8 cellular contexts compared by ENCODE assay signal in genomic region chr14:49598182-49598478, GRCh38. TPM values are rescaled to one million over a fixed set of nuclear protein-coding genes. Genes with fewer than 3 reads are reported as not detected.
DNase-seq lines count a peak whose midpoint lies in the region; ATAC-seq and TF ChIP-seq lines count a peak whose summit lies in the region.

No MANE protein-coding gene starts in this region.

- in situ Hi-C loops in brain microvascular endothelial cell (cut with HindIII; ENCODE audit: low pct_ligation_motif_present, low sequenced_read_pairs), result no loop called here

- no peaks in the 10 kb centered on the region for H3K9me3 Mint-ChIP-seq in CD8-positive, alpha-beta T cell

- H3K27me3 ChIP-seq in CD8-positive, alpha-beta T cell (ENCODE audit: insufficient read depth, low read length), result no peaks in the 10 kb centered on the region
- H3K27me3 ChIP-seq in brain microvascular endothelial cell (replicated peaks), result no peaks in the 10 kb centered on the region
- H3K27me3 ChIP-seq in right lobe of liver, result no peaks in the 10 kb centered on the region
- no peaks in the 10 kb centered on the region for H3K27me3 ChIP-seq in tibial artery

- no peak for TF ChIP-seq CTCF in CD8-positive, alpha-beta T cell (IDR thresholded peaks at IDR 0.05)
- TF ChIP-seq CTCF in brain microvascular endothelial cell (IDR thresholded peaks at IDR 0.05; ENCODE audit: low read depth, low read length, missing control alignments) (no peak), right lobe of liver (IDR thresholded peaks at IDR 0.05) (no peak), tibial artery (IDR thresholded peaks at IDR 0.05) (no peak)

- CTCF ChIA-PET in CD8-positive, alpha-beta T cell (lab: Charles Lee), result interaction anchor here (0.9 to 1.9 kb wide), 4 partner anchors 10 to 23 kb away, joined by 3 to 12 read pairs (median 6); partner anchors contain the start of genes MGAT2, RPL36AL and RPS29

- no peak for TF ChIP-seq POLR2A in right lobe of liver (IDR thresholded peaks at IDR 0.05)

- peak overlapping the region; percentile 92 for H3K27ac ChIP-seq in CD8-positive, alpha-beta T cell (ENCODE audit: low read depth, low read length)
- H3K27ac ChIP-seq in brain microvascular endothelial cell, result peak overlapping the region; percentile 98
- H3K27ac ChIP-seq in right lobe of liver, result peak overlapping the region; percentile 93 to 97 (median 95)
- H3K27ac ChIP-seq in tibial artery, result peak overlapping the region; percentile 90 to 93

- peaks cover 20% of the 10 kb centered on the region for H3K36me3 Mint-ChIP-seq in CD8-positive, alpha-beta T cell

- POLR2A ChIA-PET in CD8-positive, alpha-beta T cell (lab: Charles Lee), result interaction anchor here (0.9 to 3.4 kb wide), 7 partner anchors 8 to 169 kb away, joined by 3 to 57 read pairs (median 8); partner anchors contain the start of genes DNAAF2, KLHDC2, MGAT2 and POLE2

- peak; percentile 5 for ATAC-seq in CD8-positive, alpha-beta T cell
- ATAC-seq in HG03460 (IDR thresholded peaks at IDR 0.05; ENCODE audit: unreplicated experiment) (peak; percentile 2), right lobe of liver (peak; percentile 10 to 22 (median 11)), GM19035 (IDR thresholded peaks at IDR 0.05; ENCODE audit: unreplicated experiment) (no peak), HG03565 (IDR thresholded peaks at IDR 0.05; ENCODE audit: unreplicated experiment) (no peak)

- peaks cover 31% of the 10 kb centered on the region for H3K4me1 Mint-ChIP-seq in CD8-positive, alpha-beta T cell (ENCODE audit: low read depth)

- peaks cover 12% of the 10 kb centered on the region for H3K4me1 ChIP-seq in CD8-positive, alpha-beta T cell (ENCODE audit: insufficient read depth, low read length)
- H3K4me1 ChIP-seq in right lobe of liver, result peaks cover 0 to 24% (median 7%) of the 10 kb centered on the region in 4 donors
- H3K4me1 ChIP-seq in tibial artery, result peaks cover 0 to 12% (median 4%) of the 10 kb centered on the region in 4 donors

- peak overlapping the region; percentile 99 for H3K4me3 ChIP-seq in CD8-positive, alpha-beta T cell (ENCODE audit: low read depth, low read length)
- H3K4me3 ChIP-seq in brain microvascular endothelial cell (ENCODE audit: low read depth, low read length) (peak overlapping the region; percentile 93), right lobe of liver (peak overlapping the region; percentile 72 to 88 (median 75)), tibial artery (peak overlapping the region; percentile 70 to 96)

- H3K27ac Mint-ChIP-seq in CD8-positive, alpha-beta T cell, result peak overlapping the region; percentile 100

- H3K4me3 Mint-ChIP-seq in CD8-positive, alpha-beta T cell, result peak overlapping the region; percentile 99

- no peaks in the 10 kb centered on the region for H3K36me3 ChIP-seq in CD8-positive, alpha-beta T cell (ENCODE audit: insufficient read depth, low read length)
- H3K36me3 ChIP-seq in brain microvascular endothelial cell (replicated peaks) (no peaks in the 10 kb centered on the region), right lobe of liver (no peaks in the 10 kb centered on the region), tibial artery (peaks cover 0 to 4% (median 0%) of the 10 kb centered on the region in 3 donors)

- intact Hi-C loops in CD8-positive, alpha-beta T cell (cut with DNase I, micrococcal nuclease), result loop anchor here (1.0 to 10.0 kb wide), 7 partner anchors 11 to 517 kb away; partner anchors contain the start of genes DNAAF2 (in 1 of the 2), KLHDC2 (in 1 of the 2), MGAT2 (in 1 of the 2) and RPL36AL (in 1 of the 2)
- intact Hi-C loops in right lobe of liver (cut with DNase I) (no loop called here), tibial artery (cut with DNase I; ENCODE audit: low total_unique reads) (no loop called here)

- H3K9me3 ChIP-seq in CD8-positive, alpha-beta T cell (ENCODE audit: low read length), result no peaks in the 10 kb centered on the region
- H3K9me3 ChIP-seq in right lobe of liver, result no peaks in the 10 kb centered on the region
- H3K9me3 ChIP-seq in tibial artery, result no peaks in the 10 kb centered on the region

- peak in 1 of 7 experiments; percentile 27 for DNase-seq in CD8-positive, alpha-beta T cell
- no peak for DNase-seq in brain microvascular endothelial cell
- peak in 1 of 3 donors; percentile 65 for DNase-seq in right lobe of liver
- no peak for DNase-seq in tibial artery
- DNase-seq in HuH-7.5 (ENCODE audit: low spot score), result no peak

- no peaks in the 10 kb centered on the region for H3K27me3 Mint-ChIP-seq in CD8-positive, alpha-beta T cell (ENCODE audit: low read depth)

- WGBS in right lobe of liver (ENCODE audit: insufficient coverage, low coverage, low lambda C conversion rate, missing lambda C conversion rate), result 0% methylated on average over 15 of the region's 15 CpGs

RNA-seq across cellular contexts. Expression of gene LRR1, which starts 0.6 kb away (rescaled TPM):
- total RNA-seq in CD8-positive, alpha-beta T cell, result 1 to 10 TPM; 6.2 to 7.3 TPM
- total RNA-seq in right lobe of liver, result 1 to 10 TPM; 3.1 to 5.6 (median 4.3) TPM

RNA-seq across cellular contexts. Expression of gene RPS29, which starts 11.9 kb away (rescaled TPM):
- total RNA-seq in CD8-positive, alpha-beta T cell, result 1,000 to 10,000 TPM; 3,843 to 3,876 TPM
- total RNA-seq in right lobe of liver, result 1,000 to 10,000 TPM in 2 of 6 experiments, 100 to 1,000 TPM in 4; 431 to 1,761 (median 531) TPM

RNA-seq across cellular contexts. Expression of gene RPL36AL, which starts 22.3 kb away (rescaled TPM):
- 100 to 1,000 TPM; 302 to 318 TPM for total RNA-seq in CD8-positive, alpha-beta T cell
- 100 to 1,000 TPM in 2 of 6 experiments, 10 to 100 TPM in 4; 67.4 to 157 (median 82.7) TPM for total RNA-seq in right lobe of liver

RNA-seq across cellular contexts. Expression of gene MGAT2, which starts 22.5 kb away (rescaled TPM):
- total RNA-seq in CD8-positive, alpha-beta T cell, result 10 to 100 TPM; 22.6 to 24.0 TPM
- 10 to 100 TPM; 26.1 to 37.0 (median 30.5) TPM for total RNA-seq in right lobe of liver

RNA-seq across cellular contexts. Expression of gene DNAAF2, which starts 36.9 kb away (rescaled TPM):
- total RNA-seq in CD8-positive, alpha-beta T cell, result 10 to 100 TPM in 1 of 2 experiments, 1 to 10 TPM in 1; 9.3 to 11.7 TPM
- total RNA-seq in right lobe of liver, result 1 to 10 TPM; 2.6 to 9.7 (median 6.0) TPM

Comparison
In these comparisons a context has a peak if more than half of its experiments do, and no peak if none do; other contexts are left out.
1. ATAC-seq: peak in CD8-positive, alpha-beta T cell (single experiment), HG03460 (single experiment) and right lobe of liver (4 of 4); none in GM19035 (single experiment) and HG03565 (single experiment).
2. intact Hi-C loops: an anchor here in CD8-positive, alpha-beta T cell (1.0 to 10.0 kb wide); none called in right lobe of liver and tibial artery.
3. Peak in every context shown above with its lines, with median percentiles within 50 percentile points of each other: H3K27ac ChIP-seq and H3K4me3 ChIP-seq.